1 cellular context compared by ENCODE assay signal in genomic region chr7:117012284-117013174, GRCh38.
TF ChIP-seq lines count a peak whose summit lies in the region.

No MANE protein-coding gene starts in this region.

TF ChIP-seq in H1, 55 proteins besides CTCF, POLR2A, EP300 and RAD21 (continued from another document):
- TF ChIP-seq SIX5 (IDR thresholded peaks at IDR 0.05; ENCODE audit: low read depth, low read length) (no peak), SP2 (IDR thresholded peaks at IDR 0.05; ENCODE audit: low read length) (no peak), TAF1 (IDR thresholded peaks at IDR 0.05; ENCODE audit: low read depth, low read length) (no peak), HDAC6 (IDR thresholded peaks at IDR 0.05; ENCODE audit: low read depth, low read length) (no peak), CHD2 (IDR thresholded peaks at IDR 0.05; ENCODE audit: low read length) (no peak), MAX (IDR thresholded peaks at IDR 0.05) (no peak), NANOG (IDR thresholded peaks at IDR 0.05; ENCODE audit: insufficient read depth, low read depth, low read length, poor library complexity, severe bottlenecking) (no peak), E2F6 (IDR thresholded peaks at IDR 0.05) (no peak), EZH2 (IDR thresholded peaks at IDR 0.05; ENCODE audit: low read depth, low read length, severe bottlenecking) (no peak), CBX5 (IDR thresholded peaks at IDR 0.05; ENCODE audit: low read depth, low read length) (no peak), CTBP2 (IDR thresholded peaks at IDR 0.05; ENCODE audit: borderline replicate concordance, insufficient read depth, insufficient read length, low read length) (no peak)
